9 cellular contexts compared by ENCODE assay signal in genomic region chr13:75365724-75366173, GRCh38.
DNase-seq lines count a peak whose midpoint lies in the region; ATAC-seq and TF ChIP-seq lines count a peak whose summit lies in the region.
"Had no signal": no experiment of that assay in that cellular context is flagged by ENCODE, and none has a peak within 500 bp of the region (broad histone marks: within the 10 kb centered on the region; RNA-seq: fewer than 3 reads in every experiment).

No MANE protein-coding gene starts in this region.

- H2BK15ac ChIP-seq in mesenchymal stem cell (ENCODE audit: low read depth, poor library complexity, severe bottlenecking) = no peak overlapping the region

- peak overlapping the region; percentile 76 for H3K4me3 Mint-ChIP-seq in activated T-helper 17 cell treated with anti-CD3 and anti-CD28 coated beads, Interleukin-2, amount 50 U/mL, for 72 hours

- WGBS in mesenchymal stem cell = 25% methylated on average over 4 of the region's 5 CpGs

- peak overlapping the region; percentile 90 for H3K27ac Mint-ChIP-seq in activated T-helper 17 cell treated with anti-CD3 and anti-CD28 coated beads, Interleukin-2, amount 50 U/mL, for 72 hours

- H3K14ac ChIP-seq in mesenchymal stem cell (ENCODE audit: low read length in 2 of 2) = no peak overlapping the region

- H3K4me1 ChIP-seq in mesenchymal stem cell (ENCODE audit: control insufficient read depth, insufficient read depth, low read depth, low read length) (peaks cover 3% of the 10 kb centered on the region), Karpas-422 (ENCODE audit: low read length) (no peaks in the 10 kb centered on the region)

- no peaks in the 10 kb centered on the region for H3K9me2 ChIP-seq in Karpas-422 (replicated peaks; ENCODE audit: insufficient read depth, low read length)

- DNase-seq in GM10248 (ENCODE audit: extremely low spot score) (peak; percentile 52), GM20000 (ENCODE audit: low spot score) (peak; percentile 64), mesenchymal stem cell (peak; percentile 86), NCI-H1694 (lab: John Stamatoyannopoulos, UW) (no peak), Karpas-422 (no peak), NCI-H345 treated with DMSO at 0.1 percent for 48 hours (lab: John Stamatoyannopoulos, UW; ENCODE audit: unreplicated experiment) (no peak)

- H3K27ac ChIP-seq in mesenchymal stem cell (ENCODE audit: low read length, poor library complexity, severe bottlenecking) = peak overlapping the region; percentile 54
- no peak overlapping the region for H3K27ac ChIP-seq in Karpas-422 (ENCODE audit: low read length)
- H3K27ac ChIP-seq: neutrophil had no signal

- TF ChIP-seq CTCF in GM10248 (IDR thresholded peaks at IDR 0.05; ENCODE audit: control extremely low read depth, extremely low read depth, low read depth, missing control alignments) = no peak
- no peak for TF ChIP-seq CTCF in GM20000 (IDR thresholded peaks at IDR 0.05; ENCODE audit: extremely low read depth, missing control alignments)

- no peaks in the 10 kb centered on the region for H3K9me3 ChIP-seq in mesenchymal stem cell (ENCODE audit: control insufficient read depth, low read length)
- no peaks in the 10 kb centered on the region for H3K9me3 ChIP-seq in Karpas-422 (ENCODE audit: low read length)
- H3K9me3 ChIP-seq: neutrophil had no signal

- H3K79me2 ChIP-seq in Karpas-422 (ENCODE audit: low read length) = no peaks in the 10 kb centered on the region

- H3K9ac ChIP-seq in mesenchymal stem cell (ENCODE audit: low read length) (peak overlapping the region; percentile 23), Karpas-422 (ENCODE audit: low read length) (no peak overlapping the region)

- no peak overlapping the region for H3K4ac ChIP-seq in mesenchymal stem cell (ENCODE audit: low read depth in 1 of 2, low read length in 2 of 2)

- H3K18ac ChIP-seq in mesenchymal stem cell (ENCODE audit: low read depth in 1 of 2, low read length in 2 of 2) = no peak overlapping the region

- no peaks in the 10 kb centered on the region for H3K36me3 ChIP-seq in mesenchymal stem cell (ENCODE audit: control insufficient read depth in 1 of 2, insufficient read depth in 2 of 2, low read depth in 1 of 2, low read length in 2 of 2)
- no peaks in the 10 kb centered on the region for H3K36me3 ChIP-seq in Karpas-422 (ENCODE audit: insufficient read depth, low read length)
- H3K36me3 ChIP-seq: neutrophil had no signal

- peaks cover 5% of the 10 kb centered on the region for H3K36me3 Mint-ChIP-seq in activated T-helper 17 cell treated with anti-CD3 and anti-CD28 coated beads, Interleukin-2, amount 50 U/mL, for 72 hours (ENCODE audit: low read depth)

- peak; percentile 91 for ATAC-seq in HG03469 (IDR thresholded peaks at IDR 0.05; ENCODE audit: unreplicated experiment)
- ATAC-seq in activated T-helper 17 cell treated with anti-CD3 and anti-CD28 coated beads, Interleukin-2, amount 50 U/mL, for 72 hours (replicated peaks) = peak; percentile 96

- H4K8ac ChIP-seq in mesenchymal stem cell (ENCODE audit: low read length) = no peak overlapping the region

- H3K4me3 ChIP-seq in mesenchymal stem cell (ENCODE audit: insufficient read depth in 1 of 2, low read depth in 1 of 2, low read length in 2 of 2) (no peak overlapping the region), Karpas-422 (ENCODE audit: low read length) (no peak overlapping the region)

- peak overlapping the region; percentile 0 for H3K4me2 ChIP-seq in mesenchymal stem cell (ENCODE audit: low read length, poor library complexity, severe bottlenecking)
- H3K4me2 ChIP-seq in Karpas-422 (ENCODE audit: low read depth, low read length, poor library complexity, severe bottlenecking) = no peak overlapping the region

- no peak overlapping the region for H3K23ac ChIP-seq in mesenchymal stem cell (ENCODE audit: low read length in 2 of 2)

- peaks cover 13% of the 10 kb centered on the region for H3K4me1 Mint-ChIP-seq in activated T-helper 17 cell treated with anti-CD3 and anti-CD28 coated beads, Interleukin-2, amount 50 U/mL, for 72 hours

- H3K27me3 Mint-ChIP-seq in activated T-helper 17 cell treated with anti-CD3 and anti-CD28 coated beads, Interleukin-2, amount 50 U/mL, for 72 hours = no peaks in the 10 kb centered on the region

- CTCF ChIA-PET in GM10248 (lab: Yijun Ruan, JAX) = interaction anchor here (0.9 to 8.8 kb wide), 13 partner anchors 8 to 331 kb away, joined by 3 to 75 read pairs (median 4); partner anchors contain the start of gene TBC1D4

- no peak overlapping the region for H2BK5ac ChIP-seq in mesenchymal stem cell (ENCODE audit: low read depth, low read length, poor library complexity, severe bottlenecking)

- H2BK12ac ChIP-seq in mesenchymal stem cell (ENCODE audit: low read length in 2 of 2) = no peak overlapping the region

- no peak overlapping the region for H2AK5ac ChIP-seq in mesenchymal stem cell (ENCODE audit: low read length, severe bottlenecking)

- no peak overlapping the region for H2BK120ac ChIP-seq in mesenchymal stem cell (ENCODE audit: low read depth, low read length)

- H4K91ac ChIP-seq in mesenchymal stem cell (ENCODE audit: low read length) = no peak overlapping the region

- no peaks in the 10 kb centered on the region for H3K9me3 Mint-ChIP-seq in activated T-helper 17 cell treated with anti-CD3 and anti-CD28 coated beads, Interleukin-2, amount 50 U/mL, for 72 hours

- H2AFZ ChIP-seq in mesenchymal stem cell (ENCODE audit: low read depth, low read length) (no peak overlapping the region), Karpas-422 (ENCODE audit: low read length) (no peak overlapping the region)

- H3K79me1 ChIP-seq in mesenchymal stem cell (replicated peaks; ENCODE audit: low read length, poor library complexity, severe bottlenecking) = peaks cover 8% of the 10 kb centered on the region

- no peaks in the 10 kb centered on the region for H4K20me1 ChIP-seq in Karpas-422 (ENCODE audit: insufficient read depth, low read depth, low read length)

- POLR2A ChIA-PET in GM10248 (lab: Yijun Ruan, JAX) = no interaction called here

- H3K27me3 ChIP-seq in mesenchymal stem cell (ENCODE audit: control insufficient read depth in 1 of 2, insufficient read depth in 1 of 2, low read length in 2 of 2) (no peaks in the 10 kb centered on the region), Karpas-422 (ENCODE audit: low read length) (no peaks in the 10 kb centered on the region)

Comparison
In these comparisons a context has a peak if more than half of its experiments do, and no peak if none do; other contexts are left out.
1. DNase-seq: peak in GM10248 (single experiment), GM20000 (single experiment) and mesenchymal stem cell (single experiment); none in NCI-H1694 (single experiment), Karpas-422 (single experiment) and NCI-H345 treated with DMSO at 0.1 percent for 48 hours (single experiment).